Comparison of ENCODE assay signal across 13 cellular contexts in the genomic region with DNA sequence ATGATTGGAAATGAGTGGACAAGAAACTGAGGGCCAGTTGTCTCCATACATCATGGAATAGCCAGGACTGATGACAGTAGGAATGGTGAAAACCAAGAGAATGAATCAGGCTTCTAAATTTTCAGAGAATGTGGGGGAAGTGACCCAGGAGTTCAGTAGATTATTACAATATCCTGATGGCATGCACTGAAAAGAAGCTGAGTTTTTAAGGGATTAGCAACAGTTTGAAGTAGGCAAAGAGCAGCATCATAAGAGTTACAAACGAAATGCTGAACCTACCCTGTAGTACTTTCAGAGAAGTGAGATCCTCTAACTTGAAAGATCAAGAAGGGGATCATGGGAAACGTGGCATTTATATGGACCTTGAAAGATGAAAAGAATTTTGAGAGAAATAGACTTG. TPM values are rescaled to one million over a fixed set of nuclear protein-coding genes. Genes with fewer than 3 reads are reported as not detected.
DNase-seq lines count a peak whose midpoint lies in the region; ATAC-seq, FAIRE-seq and TF ChIP-seq lines count a peak whose summit lies in the region.
"Had no signal": no experiment of that assay in that cellular context is flagged by ENCODE, and none has a peak within 500 bp of the region (broad histone marks: within the 10 kb centered on the region; RNA-seq: fewer than 3 reads in every experiment).

No MANE protein-coding gene starts in this region.

- BruUV-seq in HCT116 (replicated peaks; lab: Mats Ljungman, UMichigan) = no TSS peak

- H3K9me3 Mint-ChIP-seq in astrocyte (ENCODE audit: unreplicated experiment) (no peaks in the 10 kb centered on the region), mesothelial cell of epicardium (no peaks in the 10 kb centered on the region)
- H3K9me3 Mint-ChIP-seq in activated naive CD4-positive, alpha-beta T cell treated with anti-CD3 and anti-CD28 coated beads, Interleukin-2, amount 10 ng/mL, durations not matched to agents 7 days and 5 days = no peaks in the 10 kb centered on the region
- H3K9me3 Mint-ChIP-seq: naive thymus-derived CD4-positive, alpha-beta T cell had no signal

- no peak overlapping the region for H3K4me3 ChIP-seq in HCT116 (replicated peaks in 1 of 2; ENCODE audit: low read depth in 1 of 2, low read length in 2 of 2)
- H3K4me3 ChIP-seq in astrocyte (ENCODE audit: insufficient read depth, low read depth, low read length) = no peak overlapping the region
- H3K4me3 ChIP-seq: right lobe of liver had no signal

- no peaks in the 10 kb centered on the region for H3K36me3 ChIP-seq in HCT116 (ENCODE audit: control insufficient read depth in 1 of 2, insufficient read depth in 2 of 2, low read length in 2 of 2)
- no peaks in the 10 kb centered on the region for H3K36me3 ChIP-seq in astrocyte (ENCODE audit: insufficient read depth, low read length)
- H3K36me3 ChIP-seq: right lobe of liver had no signal

- ATAC-seq in HCT116 (no peak), GM21723 (IDR thresholded peaks at IDR 0.05; ENCODE audit: unreplicated experiment) (no peak), HG02973 (IDR thresholded peaks at IDR 0.05; ENCODE audit: unreplicated experiment) (no peak)

- H3K27ac ChIP-seq in HCT116 (ENCODE audit: low read depth, low read length) (no peak overlapping the region), astrocyte (ENCODE audit: low read depth, low read length) (peak overlapping the region; percentile 94)
- H3K27ac ChIP-seq: right lobe of liver had no signal

- CTCF ChIA-PET in HCT116 (lab: Charles Lee) = interaction anchor here (0.6 to 2.6 kb wide), 7 partner anchors 17 to 219 kb away, joined by 3 to 11 read pairs (median 5); no protein-coding TSS in a partner anchor
- CTCF ChIA-PET in activated naive CD4-positive, alpha-beta T cell treated with anti-CD3 and anti-CD28 coated beads, Interleukin-2, amount 10 ng/mL, durations not matched to agents 7 days and 5 days (lab: Charles Lee) = interaction anchor here (0.6 to 3.6 kb wide), 8 partner anchors 47 to 229 kb away, joined by 3 to 34 read pairs (median 4); no protein-coding TSS in a partner anchor

- H3K4me2 ChIP-seq in HCT116 (ENCODE audit: low read length) (peak overlapping the region; percentile 48; the same call in 1 of the 2 replicates), astrocyte (ENCODE audit: low read length) (peak overlapping the region; percentile 81)

- TF ChIP-seq POLR2A in HCT116 (IDR thresholded peaks at IDR 0.05; ENCODE audit: borderline replicate concordance, extremely low read depth, insufficient read depth, insufficient read length) = no peak

- peaks cover 0 to 16% of the 10 kb centered on the region in 2 experiments; a peak in 2 of 4 replicates for H3K4me1 ChIP-seq in HCT116 (ENCODE audit: control insufficient read depth in 1 of 2, insufficient read depth in 2 of 2, low read length in 2 of 2)
- H3K4me1 ChIP-seq in astrocyte (ENCODE audit: insufficient read depth, low read length) = peaks cover 21% of the 10 kb centered on the region
- H3K4me1 ChIP-seq: right lobe of liver had no signal

- H3K9me2 ChIP-seq in HCT116 (ENCODE audit: insufficient read depth) = no peaks in the 10 kb centered on the region

- peak overlapping the region; percentile 18 for H2AFZ ChIP-seq in HCT116 (ENCODE audit: low read depth, low read length, poor library complexity, severe bottlenecking)
- peak overlapping the region; percentile 6 for H2AFZ ChIP-seq in astrocyte (ENCODE audit: low read depth, low read length)

- H3K4me1 Mint-ChIP-seq in astrocyte (ENCODE audit: low read depth, unreplicated experiment) (peaks cover 29% of the 10 kb centered on the region), mesothelial cell of epicardium (peaks cover 19% of the 10 kb centered on the region)
- H3K4me1 Mint-ChIP-seq in activated naive CD4-positive, alpha-beta T cell treated with anti-CD3 and anti-CD28 coated beads, Interleukin-2, amount 10 ng/mL, durations not matched to agents 7 days and 5 days = peaks cover 11% of the 10 kb centered on the region

- H3K27me3 ChIP-seq in HCT116 (ENCODE audit: insufficient read depth, low read length) (no peaks in the 10 kb centered on the region), astrocyte (ENCODE audit: insufficient read depth, low read length) (no peaks in the 10 kb centered on the region)
- H3K27me3 ChIP-seq: right lobe of liver had no signal

- H3K27me3 Mint-ChIP-seq in astrocyte (ENCODE audit: low read depth, unreplicated experiment) (no peaks in the 10 kb centered on the region), mesothelial cell of epicardium (ENCODE audit: low read depth) (no peaks in the 10 kb centered on the region)
- peaks cover 33% of the 10 kb centered on the region for H3K27me3 Mint-ChIP-seq in activated naive CD4-positive, alpha-beta T cell treated with anti-CD3 and anti-CD28 coated beads, Interleukin-2, amount 10 ng/mL, durations not matched to agents 7 days and 5 days

- POLR2A ChIA-PET in HCT116 (lab: Charles Lee) = no interaction called here

- H3K9me3 ChIP-seq in HCT116 (ENCODE audit: control insufficient read depth in 1 of 2, insufficient read depth in 1 of 2, low read depth in 1 of 2, low read length in 2 of 2) = no peaks in the 10 kb centered on the region
- H3K9me3 ChIP-seq in astrocyte (ENCODE audit: insufficient read depth, low read depth, low read length) = no peaks in the 10 kb centered on the region
- H3K9me3 ChIP-seq: right lobe of liver had no signal

- no peak for TF ChIP-seq RAD21 in HCT116 (IDR thresholded peaks at IDR 0.05; ENCODE audit: low read depth)

- intact Hi-C loops in HCT116 (cut with micrococcal nuclease) = no loop called here

- RAD21 ChIA-PET in HCT116 (lab: Charles Lee; ENCODE audit: low non-redundant PET in 1 of 2, low total read pairs in 2 of 2, uncharacterized antibody in 2 of 2, unreplicated experiment in 2 of 2) = interaction anchor here (0.8 to 1.5 kb wide), 2 partner anchors 74 to 135 kb away, joined by 4 to 6 read pairs; no protein-coding TSS in a partner anchor

- no peak overlapping the region for H3K4me3 Mint-ChIP-seq in astrocyte (ENCODE audit: unreplicated experiment)
- H3K4me3 Mint-ChIP-seq in mesothelial cell of epicardium = no peak overlapping the region
- H3K4me3 Mint-ChIP-seq in activated naive CD4-positive, alpha-beta T cell treated with anti-CD3 and anti-CD28 coated beads, Interleukin-2, amount 10 ng/mL, durations not matched to agents 7 days and 5 days = no peak overlapping the region
- H3K4me3 Mint-ChIP-seq: activated CD4-positive, alpha-beta T cell treated with anti-CD3 and anti-CD28 coated beads, Interleukin-2, amount 10 ng/mL, durations not matched to agents 7 days and 5 days; naive thymus-derived CD4-positive, alpha-beta T cell; T-helper 17 cell had no signal

- H4K20me1 ChIP-seq in HCT116 (ENCODE audit: insufficient read depth) = no peaks in the 10 kb centered on the region
- H4K20me1 ChIP-seq in astrocyte (ENCODE audit: insufficient read depth, low read length) = no peaks in the 10 kb centered on the region

- peak; percentile 96 for FAIRE-seq in astrocyte (lab: Jason Lieb, UNC)

- no peaks in the 10 kb centered on the region for H3K79me2 ChIP-seq in HCT116 (ENCODE audit: insufficient read depth, low read length)
- no peaks in the 10 kb centered on the region for H3K79me2 ChIP-seq in astrocyte (ENCODE audit: insufficient read depth, low read length)

- DNase-seq in A172 (ENCODE audit: low spot score) (peak; percentile 41), HCT116 (ENCODE audit: low read depth, low spot score) (no peak), astrocyte (ENCODE audit: low read depth) (peak; percentile 88), mesothelial cell of epicardium (ENCODE audit: low spot score in 2 of 2, unreplicated experiment in 2 of 2) (no peak), foreskin melanocyte (no peak)
- no peak for DNase-seq in activated naive CD4-positive, alpha-beta T cell treated with anti-CD3 and anti-CD28 coated beads, Interleukin-2, amount 10 ng/mL, durations not matched to agents 7 days and 5 days

- H3K9ac ChIP-seq in HCT116 (ENCODE audit: low read length) (no peak overlapping the region), astrocyte (ENCODE audit: low read length) (peak overlapping the region; percentile 79)

- H3K36me3 Mint-ChIP-seq in astrocyte (ENCODE audit: low read depth, unreplicated experiment) (peaks cover 2% of the 10 kb centered on the region), mesothelial cell of epicardium (no peaks in the 10 kb centered on the region)
- H3K36me3 Mint-ChIP-seq in activated naive CD4-positive, alpha-beta T cell treated with anti-CD3 and anti-CD28 coated beads, Interleukin-2, amount 10 ng/mL, durations not matched to agents 7 days and 5 days = no peaks in the 10 kb centered on the region
- H3K36me3 Mint-ChIP-seq: naive thymus-derived CD4-positive, alpha-beta T cell had no signal

- H3K27ac Mint-ChIP-seq in astrocyte (ENCODE audit: unreplicated experiment) (peak overlapping the region; percentile 96), mesothelial cell of epicardium (peak overlapping the region; percentile 92)
- H3K27ac Mint-ChIP-seq in activated naive CD4-positive, alpha-beta T cell treated with anti-CD3 and anti-CD28 coated beads, Interleukin-2, amount 10 ng/mL, durations not matched to agents 7 days and 5 days = no peak overlapping the region
- H3K27ac Mint-ChIP-seq: activated CD4-positive, alpha-beta T cell treated with anti-CD3 and anti-CD28 coated beads, Interleukin-2, amount 10 ng/mL, durations not matched to agents 7 days and 5 days; T-helper 17 cell had no signal

- no peak for TF ChIP-seq CTCF in HCT116 (IDR thresholded peaks at IDR 0.05 in 2 of 3, conservative IDR thresholded peaks at IDR 0.05 in 1 of 3; ENCODE audit: borderline replicate concordance in 1 of 3, insufficient read depth in 1 of 3, low read depth in 2 of 3, low read length in 2 of 3)
- TF ChIP-seq CTCF in astrocyte (IDR thresholded peaks at IDR 0.05; ENCODE audit: insufficient read depth, low read depth, low read length) = no peak
- TF ChIP-seq CTCF in mesothelial cell of epicardium (IDR thresholded peaks at IDR 0.05; ENCODE audit: unreplicated experiment) = no peak

TF ChIP-seq in HCT116, 20 proteins besides CTCF, POLR2A, EP300 and RAD21 (continues in another document):
- TF ChIP-seq POLR2AphosphoS5 (IDR thresholded peaks at IDR 0.05; ENCODE audit: low read depth, low read length) = no peak

RNA-seq across cellular contexts. Expression of gene SLC2A14, which starts 13.2 kb away (rescaled TPM):
- 0.12 TPM in 1 of 2 replicates, not detected in the other for total RNA-seq in A172 (2014; rRNA removed; shearing (Covaris generic))
- total RNA-seq in HCT116 (2021; ENCODE audit: unreplicated experiment) (not detected), astrocyte (2.3 and 2.8 TPM in 2 replicates), mesothelial cell of epicardium (4.7 to 5.1 TPM (median 4.9 TPM) in 3 replicates)
- 0.04 TPM in 1 of 2 replicates, not detected in the other for polyA plus RNA-seq in HCT116 (2012)
- total RNA-seq: kidney had no signal

Comparison
In these comparisons a context has a peak if more than half of its experiments do, and no peak if none do; other contexts are left out.
1. DNase-seq: peak in A172 (single experiment) and astrocyte (single experiment); none in HCT116 (single experiment), mesothelial cell of epicardium (0 of 2), foreskin melanocyte (single experiment) and activated naive CD4-positive, alpha-beta T cell treated with anti-CD3 and anti-CD28 coated beads, Interleukin-2, amount 10 ng/mL, durations not matched to agents 7 days and 5 days (single experiment).